Comparison of ENCODE assay signal across 8 cellular contexts in genomic region chr22:31646186-31647019, GRCh38. TPM values are rescaled to one million over a fixed set of nuclear protein-coding genes. Genes with fewer than 3 reads are reported as not detected.
DNase-seq lines count a peak whose midpoint lies in the region; TF ChIP-seq lines count a peak whose summit lies in the region.

No MANE protein-coding gene starts in this region.

- H3K4me1 ChIP-seq in SJSA1 (replicated peaks) (peaks cover 48% of the 10 kb centered on the region), OCI-LY7 (ENCODE audit: insufficient read depth, low read length, poor library complexity, severe bottlenecking) (peaks cover 6% of the 10 kb centered on the region)

- DNase-seq in activated naive CD4-positive, alpha-beta T cell treated with anti-CD3 and anti-CD28 coated beads for 36 hours, result peak; percentile 76
- no peak for DNase-seq in activated naive CD4-positive, alpha-beta T cell (lab: John Stamatoyannopoulos, UW)
- DNase-seq in SJSA1 (ENCODE audit: low read depth in 1 of 2, low spot score in 2 of 2), result peak; percentile 88 to 93
- DNase-seq in fibroblast of peridontal ligament (ENCODE audit: extremely low read depth), result peak; percentile 78
- DNase-seq in effector CD8-positive, alpha-beta T cell (lab: John Stamatoyannopoulos, UW), result no peak
- DNase-seq in HuH-7 (ENCODE audit: low spot score), result no peak
- no peak for DNase-seq in OCI-LY7 (ENCODE audit: low spot score)

- no TSS peak for BruUV-seq in OCI-LY7 (replicated peaks; lab: Mats Ljungman, UMichigan)

- intact Hi-C loops in activated naive CD4-positive, alpha-beta T cell treated with anti-CD3 and anti-CD28 coated beads for 36 hours (cut with micrococcal nuclease), result loop anchor here (1.0 to 10.0 kb wide), 5 partner anchors 16 to 472 kb away; partner anchors contain the start of genes PISD and SFI1
- intact Hi-C loops in OCI-LY7 (cut with micrococcal nuclease; ENCODE audit: unreplicated experiment), result no loop called here

- H3K9me3 Mint-ChIP-seq in activated naive CD4-positive, alpha-beta T cell treated with anti-CD3 and anti-CD28 coated beads for 36 hours, result no peaks in the 10 kb centered on the region
- no peaks in the 10 kb centered on the region for H3K9me3 Mint-ChIP-seq in stimulated activated naive CD8-positive, alpha-beta T cell treated with anti-CD3 and anti-CD28 coated beads, Interleukin-15, Interleukin-2, amounts not matched to agents 100 ng/mL and 50 ng/mL, for 24 hours

- H3K4me3 ChIP-seq in SJSA1 (no peak overlapping the region), OCI-LY7 (ENCODE audit: low read depth, low read length, poor library complexity, severe bottlenecking) (no peak overlapping the region)

- no peaks in the 10 kb centered on the region for H3K27me3 Mint-ChIP-seq in activated naive CD4-positive, alpha-beta T cell treated with anti-CD3 and anti-CD28 coated beads for 36 hours (ENCODE audit: low read depth)
- no peaks in the 10 kb centered on the region for H3K27me3 Mint-ChIP-seq in stimulated activated naive CD8-positive, alpha-beta T cell treated with anti-CD3 and anti-CD28 coated beads, Interleukin-15, Interleukin-2, amounts not matched to agents 100 ng/mL and 50 ng/mL, for 24 hours

- peak overlapping the region; percentile 91 for H3K27ac Mint-ChIP-seq in activated naive CD4-positive, alpha-beta T cell treated with anti-CD3 and anti-CD28 coated beads for 36 hours
- peak overlapping the region; percentile 90 for H3K27ac Mint-ChIP-seq in stimulated activated naive CD8-positive, alpha-beta T cell treated with anti-CD3 and anti-CD28 coated beads, Interleukin-15, Interleukin-2, amounts not matched to agents 100 ng/mL and 50 ng/mL, for 24 hours

- no peaks in the 10 kb centered on the region for H3K9me3 ChIP-seq in SJSA1 (replicated peaks)
- H3K9me3 ChIP-seq in OCI-LY7 (ENCODE audit: low read length), result no peaks in the 10 kb centered on the region

- H3K4me2 ChIP-seq in OCI-LY7 (ENCODE audit: low read length), result no peak overlapping the region

- H4K20me1 ChIP-seq in OCI-LY7 (ENCODE audit: insufficient read depth, low read length), result no peaks in the 10 kb centered on the region

- peaks cover 53% of the 10 kb centered on the region for H3K4me1 Mint-ChIP-seq in activated naive CD4-positive, alpha-beta T cell treated with anti-CD3 and anti-CD28 coated beads for 36 hours (ENCODE audit: low read depth)
- H3K4me1 Mint-ChIP-seq in stimulated activated naive CD8-positive, alpha-beta T cell treated with anti-CD3 and anti-CD28 coated beads, Interleukin-15, Interleukin-2, amounts not matched to agents 100 ng/mL and 50 ng/mL, for 24 hours (ENCODE audit: low read depth), result peaks cover 45% of the 10 kb centered on the region

- no peak for TF ChIP-seq CTCF in OCI-LY7 (conservative IDR thresholded peaks at IDR 0.05; ENCODE audit: low read length)

- POLR2A ChIA-PET in OCI-LY7 (lab: Charles Lee), result interaction anchor here (0.8 kb wide), 1 partner anchor 139 kb away, joined by 3 read pairs; no protein-coding TSS in a partner anchor

- H3K9me2 ChIP-seq in OCI-LY7 (ENCODE audit: insufficient read depth, low read length), result no peaks in the 10 kb centered on the region

- H3K27ac ChIP-seq in SJSA1 (peak overlapping the region; percentile 98), OCI-LY7 (ENCODE audit: low read depth, low read length, poor library complexity, severe bottlenecking) (no peak overlapping the region)

- no peak overlapping the region for H3K4me3 Mint-ChIP-seq in activated naive CD4-positive, alpha-beta T cell treated with anti-CD3 and anti-CD28 coated beads for 36 hours
- H3K4me3 Mint-ChIP-seq in stimulated activated naive CD8-positive, alpha-beta T cell treated with anti-CD3 and anti-CD28 coated beads, Interleukin-15, Interleukin-2, amounts not matched to agents 100 ng/mL and 50 ng/mL, for 24 hours, result peak overlapping the region; percentile 38

- H3K27me3 ChIP-seq in SJSA1 (replicated peaks), result no peaks in the 10 kb centered on the region

- H2AFZ ChIP-seq in OCI-LY7 (ENCODE audit: low read length), result no peak overlapping the region

- H3K36me3 ChIP-seq in SJSA1 (peaks cover 34% of the 10 kb centered on the region), OCI-LY7 (ENCODE audit: insufficient read depth, low read length) (peaks cover 67% of the 10 kb centered on the region)

- CTCF ChIA-PET in activated naive CD4-positive, alpha-beta T cell treated with anti-CD3 and anti-CD28 coated beads for 36 hours (lab: Charles Lee), result interaction anchor here (0.9 to 1.5 kb wide), 2 partner anchors 11 to 12 kb away, joined by 3 read pairs; no protein-coding TSS in a partner anchor
- CTCF ChIA-PET in OCI-LY7 (lab: Charles Lee; ENCODE audit: unreplicated experiment), result no interaction called here

- H3K36me3 Mint-ChIP-seq in activated naive CD4-positive, alpha-beta T cell treated with anti-CD3 and anti-CD28 coated beads for 36 hours (ENCODE audit: low read depth), result peaks cover 32% of the 10 kb centered on the region
- peaks cover 45% of the 10 kb centered on the region for H3K36me3 Mint-ChIP-seq in stimulated activated naive CD8-positive, alpha-beta T cell treated with anti-CD3 and anti-CD28 coated beads, Interleukin-15, Interleukin-2, amounts not matched to agents 100 ng/mL and 50 ng/mL, for 24 hours (ENCODE audit: low read depth)

- H3K79me2 ChIP-seq in OCI-LY7 (ENCODE audit: insufficient read depth, low read depth, low read length), result peaks cover 11% of the 10 kb centered on the region; the same call in 1 of the 2 replicates

RNA-seq across cellular contexts. Expression of gene PISD, which starts 15.6 kb away (rescaled TPM):
- 10 to 100 TPM; 45.6 to 45.7 TPM for total RNA-seq in activated naive CD4-positive, alpha-beta T cell treated with anti-CD3 and anti-CD28 coated beads for 36 hours
- 22.4 and 33.1 TPM in 2 replicates for total RNA-seq in SJSA1 (2014; rRNA removed; shearing (Covaris generic))
- 21.5 and 25.7 TPM in 2 replicates for total RNA-seq in OCI-LY7 (2014; rRNA removed; shearing (Covaris generic))
- total RNA-seq in OCI-LY7 (2022), result 39.4 and 51.9 TPM in 2 replicates

Comparison
In these comparisons a context has a peak if more than half of its experiments do, and no peak if none do; other contexts are left out.
1. DNase-seq: peak in activated naive CD4-positive, alpha-beta T cell treated with anti-CD3 and anti-CD28 coated beads for 36 hours (single experiment), SJSA1 (2 of 2) and fibroblast of peridontal ligament (single experiment); none in activated naive CD4-positive, alpha-beta T cell (0 of 4), effector CD8-positive, alpha-beta T cell (single experiment), HuH-7 (single experiment) and OCI-LY7 (single experiment).